27 cellular contexts compared by ENCODE assay signal in genomic region chr14:48914382-48914781, GRCh38.
"Had no signal": no experiment of that assay in that cellular context is flagged by ENCODE, and none has a peak within 500 bp of the region (broad histone marks: within the 10 kb centered on the region; RNA-seq: fewer than 3 reads in every experiment).

No MANE protein-coding gene starts in this region.

- H3K27ac ChIP-seq: adrenal gland, KMS-11, PC-9, SJCRH30 had no signal

- H3K9me3 ChIP-seq: adrenal gland, SJCRH30, SK-N-SH had no signal

- H3K4me1 ChIP-seq: SJCRH30 had no signal

- H3K27me3 ChIP-seq: adrenal gland, SJCRH30 had no signal

- DNase-seq: activated CD4-positive, alpha-beta T cell treated with anti-CD3 and anti-CD28 coated beads, Interleukin-2, amount 10 ng/mL, durations not matched to agents 24 days and 14 days; activated CD4-positive, alpha-beta T cell treated with anti-CD3 and anti-CD28 coated beads, Interleukin-2, amount 50 U/mL, for 4 hours; activated CD8-positive, alpha-beta T cell treated with anti-CD3 and anti-CD28 coated beads, Interleukin-2, amount 10 ng/mL, durations not matched to agents 7 days and 5 days; activated gamma-delta T cell treated with Interleukin-2 at 50 U/mL for 16 hours; activated naive CD4-positive, alpha-beta T cell treated with anti-CD3 and anti-CD28 coated beads for 36 hours; activated T-cell treated with anti-CD3 and anti-CD28 coated beads for 4 hours; activated T-cell treated with anti-CD3 and anti-CD28 coated beads, Interleukin-2, amount 50 U/mL, for 4 hours; adrenal gland; anterior cingulate cortex; MM.1S; MV-4-11; NCI-H1092; NCI-H1436 treated with DMSO at 0.1 percent for 48 hours; NCI-H1694 treated with DMSO at 0.1 percent for 48 hours; NCI-H2029; NCI-H510A; NCI-H526; NCI-H748 treated with DMSO at 0.1 percent for 48 hours; NK-92 treated with Interleukin-12 subunit alpha and Interleukin-12 subunit beta, amount 100 ng/mL, for 24 hours; PC-9; Right ventricle myocardium superior; SJCRH30; SK-N-SH had no signal

- FAIRE-seq: bronchial epithelial cell, TTC549 had no signal

- H3K36me3 ChIP-seq: adrenal gland, SJCRH30 had no signal

- H3K4me3 ChIP-seq: adrenal gland, PC-9, SJCRH30 had no signal

- ATAC-seq: activated CD8-positive, alpha-beta T cell treated with anti-CD3 and anti-CD28 coated beads, Interleukin-2, amount 10 ng/mL, durations not matched to agents 7 days and 5 days; activated naive CD4-positive, alpha-beta T cell treated with anti-CD3 and anti-CD28 coated beads, Interleukin-2, amount 50 U/mL, for 72 hours; activated T-cell treated with anti-CD3 and anti-CD28 coated beads, Interleukin-2, amount 50 U/mL, for 4 hours had no signal
